In the genomic region with DNA sequence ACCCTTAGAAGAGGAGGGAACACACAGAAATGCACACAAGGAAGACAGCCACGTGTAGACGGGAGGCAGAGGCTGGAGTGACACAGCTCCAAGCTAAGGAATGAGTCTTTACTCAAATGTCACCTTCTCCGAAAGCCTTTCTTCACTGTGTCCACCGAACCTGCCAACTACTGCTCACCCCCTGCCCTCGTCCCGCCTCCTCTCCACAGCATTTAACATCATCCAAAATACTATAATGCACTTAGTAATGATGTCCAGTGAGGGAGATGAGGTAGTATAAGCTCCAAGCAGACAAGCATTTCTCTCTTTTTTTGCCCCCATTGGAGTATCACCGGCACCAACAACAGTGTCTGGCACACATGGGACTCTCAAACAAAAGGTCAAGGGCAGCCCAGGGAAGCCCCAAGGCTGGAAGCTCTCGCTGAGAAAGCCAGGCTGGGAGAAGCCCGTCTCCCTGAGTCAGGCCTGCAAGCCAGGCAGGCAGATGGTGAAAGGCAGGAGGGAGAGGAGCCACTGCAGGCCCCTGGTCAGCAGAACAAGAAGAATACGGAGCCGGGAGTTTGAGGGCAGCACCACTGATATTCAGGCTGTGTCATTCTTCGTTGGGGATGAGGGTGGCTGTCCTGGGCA, we compare ENCODE assay signal across 15 cellular contexts.
"Had no signal": no experiment of that assay in that cellular context is flagged by ENCODE, and none has a peak within 500 bp of the region (broad histone marks: within the 10 kb centered on the region; RNA-seq: fewer than 3 reads in every experiment).

No MANE protein-coding gene starts in this region.

- H3K27ac ChIP-seq: epithelial cell of prostate had no signal

- H3K4me3 Mint-ChIP-seq: activated CD4-positive, alpha-beta T cell treated with anti-CD3 and anti-CD28 coated beads for 36 hours; activated CD8-positive, alpha-beta T cell treated with anti-CD3 and anti-CD28 coated beads for 36 hours; activated T-cell treated with anti-CD3 and anti-CD28 coated beads, Interleukin-2, amount 50 U/mL, for 72 hours had no signal

- ATAC-seq: activated CD4-positive, alpha-beta T cell treated with anti-CD3 and anti-CD28 coated beads for 36 hours; activated CD8-positive, alpha-beta T cell treated with anti-CD3 and anti-CD28 coated beads for 36 hours; activated T-cell treated with anti-CD3 and anti-CD28 coated beads, Interleukin-2, amount 50 U/mL, for 72 hours; stimulated activated naive CD8-positive, alpha-beta T cell treated with anti-CD3 and anti-CD28 coated beads, Interleukin-15, Interleukin-2, amounts not matched to agents 100 U/mL and 50 U/mL, for 24 hours had no signal

- H3K4me1 Mint-ChIP-seq: activated CD4-positive, alpha-beta T cell treated with anti-CD3 and anti-CD28 coated beads for 36 hours had no signal

- H3K9me3 Mint-ChIP-seq: activated CD8-positive, alpha-beta T cell treated with anti-CD3 and anti-CD28 coated beads for 36 hours; activated T-cell treated with anti-CD3 and anti-CD28 coated beads, Interleukin-2, amount 50 U/mL, for 72 hours had no signal

- H3K27me3 Mint-ChIP-seq: activated CD4-positive, alpha-beta T cell treated with anti-CD3 and anti-CD28 coated beads for 36 hours; activated CD8-positive, alpha-beta T cell treated with anti-CD3 and anti-CD28 coated beads for 36 hours had no signal

- DNase-seq: activated CD4-positive, alpha-beta T cell treated with anti-CD3 and anti-CD28 coated beads for 36 hours; activated CD8-positive, alpha-beta memory T cell treated with anti-CD3 and anti-CD28 coated beads, Interleukin-2, amount 50 U/mL, for 4 hours; activated CD8-positive, alpha-beta T cell treated with anti-CD3 and anti-CD28 coated beads for 36 hours; activated naive CD4-positive, alpha-beta T cell; activated T-cell treated with anti-CD3 and anti-CD28 coated beads, Interleukin-2, amount 50 U/mL, for 72 hours; caudate nucleus; effector memory CD4-positive, alpha-beta T cell; hippocampal formation; kidney glomerular epithelial cell; midbrain; posterior cingulate gyrus; stimulated activated CD4-positive, alpha-beta T cell treated with anti-CD3 and anti-CD28 coated beads, Interleukin-2, amount 100 ng/mL, for 48 hours; stimulated activated naive CD8-positive, alpha-beta T cell treated with anti-CD3 and anti-CD28 coated beads, Interleukin-15, Interleukin-2, amounts not matched to agents 100 U/mL and 50 U/mL, for 24 hours; T1000 had no signal

- H3K27ac Mint-ChIP-seq: activated CD4-positive, alpha-beta T cell treated with anti-CD3 and anti-CD28 coated beads for 36 hours; activated CD8-positive, alpha-beta T cell treated with anti-CD3 and anti-CD28 coated beads for 36 hours; activated T-cell treated with anti-CD3 and anti-CD28 coated beads, Interleukin-2, amount 50 U/mL, for 72 hours had no signal
